Comparison of ENCODE assay signal across 15 cellular contexts in genomic region chr12:127588224-127588623, GRCh38.
DNase-seq lines count a peak whose midpoint lies in the region; ATAC-seq and TF ChIP-seq lines count a peak whose summit lies in the region.
"Had no signal": no experiment of that assay in that cellular context is flagged by ENCODE, and none has a peak within 500 bp of the region (broad histone marks: within the 10 kb centered on the region; RNA-seq: fewer than 3 reads in every experiment).

No MANE protein-coding gene starts in this region.

- ATAC-seq in GM19455 (IDR thresholded peaks at IDR 0.05; ENCODE audit: unreplicated experiment) (no peak), HG02763 (IDR thresholded peaks at IDR 0.05; ENCODE audit: unreplicated experiment) (no peak)
- ATAC-seq: lower lobe of right lung had no signal

- H3K9ac ChIP-seq in fibroblast of lung (ENCODE audit: insufficient read depth, low read length) = no peak overlapping the region

- intact Hi-C loops in vagina (cut with DNase I) = no loop called here

- no peaks in the 10 kb centered on the region for H4K20me1 ChIP-seq in fibroblast of lung (ENCODE audit: control insufficient read depth, extremely low read depth, insufficient read depth, low read length)

- no peaks in the 10 kb centered on the region for H3K4me1 ChIP-seq in fibroblast of lung (ENCODE audit: control insufficient read depth, extremely low read depth, insufficient read depth, low read length)
- H3K4me1 ChIP-seq in vagina = no peaks in the 10 kb centered on the region
- H3K4me1 ChIP-seq: lower lobe of right lung, Peyer's patch, sigmoid colon had no signal

- H3K4me2 ChIP-seq in fibroblast of lung (ENCODE audit: extremely low read depth, insufficient read depth, low read length) = no peak overlapping the region

- no peaks in the 10 kb centered on the region for H3K9me3 ChIP-seq in fibroblast of lung (ENCODE audit: control insufficient read depth, insufficient read depth, low read depth, low read length)
- H3K9me3 ChIP-seq in vagina = no peaks in the 10 kb centered on the region
- H3K9me3 ChIP-seq: lower lobe of right lung, Peyer's patch, sigmoid colon had no signal

- H3K36me3 ChIP-seq in fibroblast of lung (ENCODE audit: control insufficient read depth, insufficient read depth, low read length) = no peaks in the 10 kb centered on the region
- no peaks in the 10 kb centered on the region for H3K36me3 ChIP-seq in vagina
- H3K36me3 ChIP-seq: lower lobe of right lung, Peyer's patch, sigmoid colon had no signal

- H2AFZ ChIP-seq in fibroblast of lung (ENCODE audit: low read length) = no peak overlapping the region

- H3K4me3 ChIP-seq in fibroblast of lung (replicated peaks in 1 of 4; ENCODE audit: control extremely low read depth in 1 of 4, insufficient read depth in 1 of 4, low read depth in 3 of 4, low read length in 4 of 4) (no peak overlapping the region), skeletal muscle cell (ENCODE audit: low read depth, low read length) (no peak overlapping the region), vagina (no peak overlapping the region)
- H3K4me3 ChIP-seq: lower lobe of right lung, Peyer's patch, sigmoid colon had no signal

- DNase-seq in GM03348 (ENCODE audit: low spot score) (peak; percentile 73), RPMI7951 (ENCODE audit: low read depth) (peak; percentile 84), fibroblast of lung (ENCODE audit: low read depth in 2 of 2) (peak; percentile 76 to 98), skeletal muscle cell (ENCODE audit: low read depth) (peak; percentile 89), vagina (ENCODE audit: extremely low spot score in 2 of 2) (no peak), NOMO-1 treated with DMSO at 0.1 percent for 48 hours (lab: John Stamatoyannopoulos, UW; ENCODE audit: unreplicated experiment) (no peak)
- DNase-seq: activated CD4-positive, alpha-beta T cell treated with anti-CD3 and anti-CD28 coated beads, Interleukin-2, amount 50 U/mL, for 4 hours; anterior cingulate cortex; COR-L47; lower lobe of right lung; NCI-H524; Peyer's patch; sigmoid colon had no signal

- H3K27me3 ChIP-seq in fibroblast of lung (ENCODE audit: control insufficient read depth, insufficient read depth, low read length) (no peaks in the 10 kb centered on the region), vagina (no peaks in the 10 kb centered on the region)
- H3K27me3 ChIP-seq: Peyer's patch, sigmoid colon had no signal

- H3K27ac ChIP-seq in fibroblast of lung (ENCODE audit: insufficient read depth, low read length) (no peak overlapping the region), vagina (no peak overlapping the region)
- H3K27ac ChIP-seq: lower lobe of right lung, Peyer's patch, sigmoid colon had no signal

- TF ChIP-seq POLR2A in vagina (IDR thresholded peaks at IDR 0.05) = no peak

- no peak for TF ChIP-seq CTCF in fibroblast of lung (conservative IDR thresholded peaks at IDR 0.05 in 1 of 2, IDR thresholded peaks at IDR 0.05 in 1 of 2; ENCODE audit: low read depth in 1 of 2, low read length in 2 of 2)
- no peak for TF ChIP-seq CTCF in vagina (IDR thresholded peaks at IDR 0.05)

- no peaks in the 10 kb centered on the region for H3K79me2 ChIP-seq in fibroblast of lung (ENCODE audit: control insufficient read depth, insufficient read depth, low read length)

Comparison
In these comparisons a context has a peak if more than half of its experiments do, and no peak if none do; other contexts are left out.
1. DNase-seq: peak in GM03348 (single experiment), RPMI7951 (single experiment), fibroblast of lung (2 of 2) and skeletal muscle cell (single experiment); none in vagina (0 of 2) and NOMO-1 treated with DMSO at 0.1 percent for 48 hours (single experiment).